8 cellular contexts compared by ENCODE assay signal in genomic region chr6:31663961-31664789, GRCh38.
DNase-seq lines count a peak whose midpoint lies in the region; ATAC-seq and TF ChIP-seq lines count a peak whose summit lies in the region.

No MANE protein-coding gene starts in this region.

- ATAC-seq in HG03025 (IDR thresholded peaks at IDR 0.05; ENCODE audit: low FRiP score, unreplicated experiment) (no peak), GM19351 (IDR thresholded peaks at IDR 0.05; ENCODE audit: unreplicated experiment) (no peak)

- H3K4me3 ChIP-seq in coronary artery: peak overlapping the region; percentile 82
- H3K4me3 ChIP-seq in mucosa of rectum (ENCODE audit: low read length in 2 of 2): peak overlapping the region; percentile 88 to 95

- no peaks in the 10 kb centered on the region for H3K9me3 ChIP-seq in mucosa of rectum (ENCODE audit: control insufficient read depth in 2 of 2, low read length in 2 of 2)

- H3K27ac ChIP-seq in coronary artery: peak overlapping the region; percentile 88 to 96
- H3K27ac ChIP-seq in mucosa of rectum (ENCODE audit: low read depth in 2 of 2, low read length in 2 of 2): peak overlapping the region; percentile 98 to 99

- no peaks in the 10 kb centered on the region for H3K27me3 ChIP-seq in mucosa of rectum (ENCODE audit: control insufficient read depth in 2 of 2, insufficient read depth in 2 of 2, low read length in 2 of 2)

- no peak for DNase-seq in T-helper 1 cell
- peak; percentile 56 for DNase-seq in OCI-M1 (lab: John Stamatoyannopoulos, UW)
- DNase-seq in coronary artery (ENCODE audit: low spot score): no peak
- DNase-seq in OCI-M2 (lab: John Stamatoyannopoulos, UW; ENCODE audit: unreplicated experiment): no peak

- H3K36me3 ChIP-seq in mucosa of rectum (ENCODE audit: control insufficient read depth in 2 of 2, insufficient read depth in 2 of 2, low read length in 2 of 2): peaks cover 21 to 36% of the 10 kb centered on the region in 2 donors

- no peaks in the 10 kb centered on the region for H3K27me3 Mint-ChIP-seq in T-helper 1 cell treated with Interleukin-12 subunit alpha and Interleukin-12 subunit beta and Interleukin-4 antibody, amounts not matched to agents 30 μg/mL and 1 μg/mL, for 36 hours (ENCODE audit: low read depth)

- peak overlapping the region; percentile 95 for H3K4me3 Mint-ChIP-seq in T-helper 1 cell treated with Interleukin-12 subunit alpha and Interleukin-12 subunit beta and Interleukin-4 antibody, amounts not matched to agents 30 μg/mL and 1 μg/mL, for 36 hours

- peak overlapping the region; percentile 95 for H3K27ac Mint-ChIP-seq in T-helper 1 cell treated with Interleukin-12 subunit alpha and Interleukin-12 subunit beta and Interleukin-4 antibody, amounts not matched to agents 30 μg/mL and 1 μg/mL, for 36 hours

- peaks cover 27 to 40% of the 10 kb centered on the region in 2 donors for H3K4me1 ChIP-seq in mucosa of rectum (ENCODE audit: control insufficient read depth in 2 of 2, insufficient read depth in 2 of 2, low read length in 2 of 2)

- no peak for TF ChIP-seq CTCF in coronary artery (IDR thresholded peaks at IDR 0.05)

- H3K36me3 Mint-ChIP-seq in T-helper 1 cell treated with Interleukin-12 subunit alpha and Interleukin-12 subunit beta and Interleukin-4 antibody, amounts not matched to agents 30 μg/mL and 1 μg/mL, for 36 hours (ENCODE audit: low read depth): peaks cover 63% of the 10 kb centered on the region

- H3K9me3 Mint-ChIP-seq in T-helper 1 cell treated with Interleukin-12 subunit alpha and Interleukin-12 subunit beta and Interleukin-4 antibody, amounts not matched to agents 30 μg/mL and 1 μg/mL, for 36 hours: no peaks in the 10 kb centered on the region

- peaks cover 59% of the 10 kb centered on the region for H3K4me1 Mint-ChIP-seq in T-helper 1 cell treated with Interleukin-12 subunit alpha and Interleukin-12 subunit beta and Interleukin-4 antibody, amounts not matched to agents 30 μg/mL and 1 μg/mL, for 36 hours (ENCODE audit: low read depth)

- H3K9ac ChIP-seq in mucosa of rectum (ENCODE audit: low read depth in 1 of 2, low read length in 2 of 2): peak overlapping the region; percentile 95 to 98
